28 cellular contexts compared by ENCODE assay signal in the genomic region with DNA sequence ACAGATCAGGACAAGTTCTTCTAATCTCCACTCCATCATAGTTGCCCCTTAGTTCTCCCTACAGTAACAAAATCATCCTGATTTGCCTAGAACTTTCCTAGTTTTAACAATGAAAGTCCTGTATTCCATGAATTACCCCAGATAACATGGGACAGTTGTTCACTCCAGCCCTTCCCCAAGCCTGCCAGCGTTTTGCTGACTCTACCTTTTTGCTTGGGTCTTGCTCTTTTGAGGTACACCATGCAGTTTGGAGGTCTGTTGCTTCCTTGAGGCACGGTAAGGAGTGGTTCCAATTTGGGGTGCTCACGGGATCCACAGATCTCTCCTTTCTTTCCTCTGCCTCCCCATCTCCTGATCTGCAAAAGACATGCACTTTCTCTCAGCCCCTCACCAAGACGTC.
"Had no signal": no experiment of that assay in that cellular context is flagged by ENCODE, and none has a peak within 500 bp of the region (broad histone marks: within the 10 kb centered on the region; RNA-seq: fewer than 3 reads in every experiment).

No MANE protein-coding gene starts in this region.

- H3K9me3 Mint-ChIP-seq: dendritic cell treated with granulocyte-macrophage colony-stimulating factor and Interleukin-4, amounts not matched to agents 40 ng/mL and 50 ng/mL, for 4 days; endodermal cell; mesothelial cell of epicardium had no signal

- H3K9me3 ChIP-seq: colonic mucosa, esophagus squamous epithelium, gastrocnemius medialis, heart right ventricle, left lung, lower lobe of right lung, mucosa of descending colon had no signal

- DNase-seq: colonic mucosa; cortex of kidney; effector CD8-positive, alpha-beta T cell; effector memory CD8-positive, alpha-beta T cell; endodermal cell; erythroblast; esophagus squamous epithelium; foreskin fibroblast; foreskin melanocyte; gastrocnemius medialis; glutamatergic neuron; head of caudate nucleus; heart right ventricle; hippocampal formation; left cardiac atrium; left lung; left ventricle myocardium superior; lower lobe of right lung; mesenchymal stem cell; mucosa of descending colon; naive B cell had no signal

- H3K4me1 Mint-ChIP-seq: endodermal cell had no signal

- H3K4me3 Mint-ChIP-seq: dendritic cell treated with granulocyte-macrophage colony-stimulating factor and Interleukin-4, amounts not matched to agents 40 ng/mL and 50 ng/mL, for 4 days; effector memory CD8-positive, alpha-beta T cell; endodermal cell; mesothelial cell of epicardium; naive B cell had no signal

- H3K27ac Mint-ChIP-seq: dendritic cell treated with granulocyte-macrophage colony-stimulating factor and Interleukin-4, amounts not matched to agents 40 ng/mL and 50 ng/mL, for 4 days; effector memory CD8-positive, alpha-beta T cell; endodermal cell; mesothelial cell of epicardium; naive B cell had no signal

- H3K27me3 Mint-ChIP-seq: effector memory CD8-positive, alpha-beta T cell had no signal

- FAIRE-seq: endometrium, islet of Langerhans, keratinocyte had no signal

- H3K4me3 ChIP-seq: colonic mucosa, esophagus squamous epithelium, gastrocnemius medialis, heart right ventricle, left lung, lower lobe of right lung, mucosa of descending colon had no signal

- H3K27me3 ChIP-seq: colonic mucosa, esophagus squamous epithelium, gastrocnemius medialis, heart right ventricle, left lung had no signal

- H3K36me3 ChIP-seq: colonic mucosa, esophagus squamous epithelium, gastrocnemius medialis, heart right ventricle, left lung, lower lobe of right lung had no signal

- H3K27ac ChIP-seq: colonic mucosa, epithelial cell of prostate, esophagus squamous epithelium, gastrocnemius medialis, heart right ventricle, left lung, lower lobe of right lung had no signal

- H3K36me3 Mint-ChIP-seq: mesothelial cell of epicardium, naive B cell had no signal

- H3K4me1 ChIP-seq: colonic mucosa, esophagus squamous epithelium, gastrocnemius medialis, left lung, lower lobe of right lung had no signal

- ATAC-seq: effector memory CD8-positive, alpha-beta T cell; esophagus mucosa; gastrocnemius medialis; heart right ventricle; left cardiac atrium; left lung; left ventricle myocardium superior; lower lobe of right lung; mucosa of descending colon had no signal
